Comparison of ENCODE assay signal across 9 cellular contexts in the genomic region with DNA sequence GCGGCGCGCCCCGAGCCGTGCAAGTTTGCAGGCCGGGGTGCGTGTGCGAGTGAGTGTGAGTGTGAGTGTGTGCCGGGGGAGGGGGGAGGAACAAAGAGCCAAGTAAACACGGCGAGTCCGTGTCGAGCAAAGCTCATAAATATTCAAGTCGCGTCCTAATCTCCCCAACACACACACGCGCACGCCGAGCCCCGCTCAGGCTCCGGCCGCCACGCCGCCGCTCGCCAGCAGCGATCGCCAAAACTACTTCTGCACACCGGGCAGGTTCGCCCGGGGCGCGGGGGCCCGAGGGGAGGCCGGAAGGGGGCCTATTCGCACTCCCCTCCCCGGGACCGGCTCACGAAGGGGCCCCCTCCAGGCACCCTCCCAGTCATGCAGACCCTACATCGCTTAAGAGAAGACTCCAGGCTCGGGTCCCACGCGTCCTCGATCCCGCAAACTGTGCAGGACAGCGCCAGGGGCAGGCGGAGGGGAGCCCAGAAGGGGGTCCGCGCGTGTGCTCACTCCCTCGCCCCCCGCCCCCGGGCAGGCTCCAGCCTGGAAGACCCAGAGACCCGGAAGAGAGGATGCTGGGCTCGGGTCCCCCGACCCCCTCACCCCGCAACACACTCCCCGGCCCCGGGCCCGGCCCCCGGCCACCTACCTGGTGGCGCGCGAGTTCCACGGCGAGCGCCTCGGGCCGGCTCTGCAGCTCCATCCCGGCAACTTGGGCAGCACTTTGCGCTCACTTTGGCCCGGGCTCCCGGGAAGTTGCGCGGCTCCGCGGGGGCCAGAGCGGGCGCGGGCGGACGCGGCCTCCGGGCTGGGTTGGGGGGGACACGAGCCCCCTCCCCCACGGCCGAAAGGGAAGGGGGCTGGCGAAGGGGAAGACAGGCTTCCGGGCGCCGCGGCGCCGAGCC. TPM values are rescaled to one million over a fixed set of nuclear protein-coding genes. Genes with fewer than 3 reads are reported as not detected.
DNase-seq lines count a peak whose midpoint lies in the region; ATAC-seq, FAIRE-seq and TF ChIP-seq lines count a peak whose summit lies in the region.
"Had no signal": no experiment of that assay in that cellular context is flagged by ENCODE, and none has a peak within 500 bp of the region (broad histone marks: within the 10 kb centered on the region; RNA-seq: fewer than 3 reads in every experiment).

No MANE protein-coding gene starts in this region.

- BruUV-seq in HepG2 (replicated peaks; lab: Mats Ljungman, UMichigan), result no TSS peak

- no peak for DNase-seq in activated naive CD8-positive, alpha-beta T cell treated with anti-CD3 and anti-CD28 coated beads, Interleukin-2, amount 50 U/mL, for 24 hours
- no peak for DNase-seq in astrocyte of the cerebellum (ENCODE audit: low read depth)
- DNase-seq in HepG2 (ENCODE audit: low spot score), result no peak
- DNase-seq in urothelium cell line (ENCODE audit: low spot score), result peak; percentile 37
- no peak for DNase-seq in immature natural killer cell
- no peak for DNase-seq in GF-D8 (lab: John Stamatoyannopoulos, UW)
- DNase-seq in glomerular visceral epithelial cell (ENCODE audit: extremely low spot score), result no peak

- H3K27me3 ChIP-seq in HepG2 (ENCODE audit: control insufficient read depth in 1 of 2, insufficient read depth in 2 of 2, low read length in 2 of 2), result peaks cover 6 to 58% of the 10 kb centered on the region in 2 experiments

- intact Hi-C loops in HepG2 (cut with micrococcal nuclease; ENCODE audit: unreplicated experiment), result no loop called here

- no peak for TF ChIP-seq RAD21 in HepG2 (CRISPR knock-in tag; IDR thresholded peaks at IDR 0.05)

- in situ Hi-C loops in astrocyte of the cerebellum (cut with HindIII; ENCODE audit: low sequenced_read_pairs) (no loop called here), HepG2 (cut with HindIII; ENCODE audit: extremely low pct_ligation_motif_present, low pct_unique_long_range_greater_than_20kb) (no loop called here)

- H3K27ac Mint-ChIP-seq in activated naive CD8-positive, alpha-beta T cell, result no peak overlapping the region
- no peak overlapping the region for H3K27ac Mint-ChIP-seq in activated naive CD8-positive, alpha-beta T cell treated with anti-CD3 and anti-CD28 coated beads, Interleukin-2, amount 50 U/mL, for 24 hours
- H3K27ac Mint-ChIP-seq in immature natural killer cell, result no peak overlapping the region

- no peak for ATAC-seq in activated naive CD8-positive, alpha-beta T cell treated with anti-CD3 and anti-CD28 coated beads, Interleukin-2, amount 50 U/mL, for 24 hours
- ATAC-seq in HepG2, result peak; percentile 32; the same call in 2 of the 3 replicates

- FAIRE-seq in HepG2 (lab: Jason Lieb, UNC) (no peak), urothelium cell line (lab: Jason Lieb, UNC) (no peak)

- H3K4me3 Mint-ChIP-seq in activated naive CD8-positive, alpha-beta T cell, result peak overlapping the region; percentile 59
- H3K4me3 Mint-ChIP-seq in activated naive CD8-positive, alpha-beta T cell treated with anti-CD3 and anti-CD28 coated beads, Interleukin-2, amount 50 U/mL, for 24 hours, result no peak overlapping the region
- H3K4me3 Mint-ChIP-seq in immature natural killer cell, result no peak overlapping the region

- H3K4me1 ChIP-seq in HepG2 (ENCODE audit: insufficient read depth, low read length), result no peaks in the 10 kb centered on the region

- peaks cover 47% of the 10 kb centered on the region for H3K27me3 Mint-ChIP-seq in activated naive CD8-positive, alpha-beta T cell
- H3K27me3 Mint-ChIP-seq in activated naive CD8-positive, alpha-beta T cell treated with anti-CD3 and anti-CD28 coated beads, Interleukin-2, amount 50 U/mL, for 24 hours, result peaks cover 66% of the 10 kb centered on the region
- peaks cover 16 to 29% (median 17%) of the 10 kb centered on the region in 3 donors for H3K27me3 Mint-ChIP-seq in immature natural killer cell (ENCODE audit: low read depth in 3 of 3)

- WGBS in HepG2 (ENCODE audit: low lambda C conversion rate), result 16% methylated on average over 21 of the region's 94 CpGs

- no peak overlapping the region for H3K4me2 ChIP-seq in HepG2 (ENCODE audit: low read depth, low read length)

- no peaks in the 10 kb centered on the region for H3K9me3 Mint-ChIP-seq in activated naive CD8-positive, alpha-beta T cell (ENCODE audit: low read depth)
- no peaks in the 10 kb centered on the region for H3K9me3 Mint-ChIP-seq in activated naive CD8-positive, alpha-beta T cell treated with anti-CD3 and anti-CD28 coated beads, Interleukin-2, amount 50 U/mL, for 24 hours
- peaks cover 0 to 3% (median 0%) of the 10 kb centered on the region in 6 donors for H3K9me3 Mint-ChIP-seq in immature natural killer cell

- CTCF ChIA-PET in HepG2 (lab: Yijun Ruan, JAX; ENCODE audit: low intra/inter-chr PET ratio, low total read pairs), result no interaction called here

- TF ChIP-seq CTCF in astrocyte of the cerebellum (IDR thresholded peaks at IDR 0.05; ENCODE audit: low read depth, low read length, missing control alignments) (no peak), HepG2 (CRISPR knock-in tag; IDR thresholded peaks at IDR 0.05) (no peak)

- POLR2A ChIA-PET in HepG2 (lab: Yijun Ruan, JAX), result no interaction called here

- H3K4me1 Mint-ChIP-seq in activated naive CD8-positive, alpha-beta T cell (ENCODE audit: low read depth), result peaks cover 15% of the 10 kb centered on the region
- H3K4me1 Mint-ChIP-seq in activated naive CD8-positive, alpha-beta T cell treated with anti-CD3 and anti-CD28 coated beads, Interleukin-2, amount 50 U/mL, for 24 hours, result peaks cover 12% of the 10 kb centered on the region
- H3K4me1 Mint-ChIP-seq in immature natural killer cell, result peaks cover 13 to 20% of the 10 kb centered on the region in 2 donors

- no peak overlapping the region for H3K27ac ChIP-seq in HepG2 (ENCODE audit: extremely low read length, insufficient read depth, low read length)

- no peak for TF ChIP-seq POLR2A in HepG2 (IDR thresholded peaks at IDR 0.05; ENCODE audit: insufficient read depth in 1 of 2, low read depth in 2 of 2, low read length in 2 of 2)

- no peak for TF ChIP-seq EP300 in HepG2 (IDR thresholded peaks at IDR 0.05; ENCODE audit: low read depth in 2 of 2, low read length in 2 of 2)
- no peak for TF ChIP-seq EP300 in HepG2 (CRISPR knock-in tag; IDR thresholded peaks at IDR 0.05; ENCODE audit: borderline replicate concordance)

- no peaks in the 10 kb centered on the region for H3K36me3 Mint-ChIP-seq in activated naive CD8-positive, alpha-beta T cell
- H3K36me3 Mint-ChIP-seq in activated naive CD8-positive, alpha-beta T cell treated with anti-CD3 and anti-CD28 coated beads, Interleukin-2, amount 50 U/mL, for 24 hours (ENCODE audit: low read depth), result no peaks in the 10 kb centered on the region
- peaks cover 0 to 4% (median 0%) of the 10 kb centered on the region in 3 donors for H3K36me3 Mint-ChIP-seq in immature natural killer cell

- H3K79me2 ChIP-seq in HepG2 (ENCODE audit: insufficient read depth, low read length), result no peaks in the 10 kb centered on the region

- H3K4me3 ChIP-seq in astrocyte of the cerebellum (ENCODE audit: low read depth, low read length) (peak overlapping the region; percentile 51), HepG2 (replicated peaks in 1 of 3; ENCODE audit: insufficient read depth in 1 of 3, low read depth in 2 of 3, low read length in 3 of 3) (no peak overlapping the region)
- H3K4me3 ChIP-seq: lung had no signal

- H2AFZ ChIP-seq in HepG2 (ENCODE audit: low read length), result no peak overlapping the region

- H3K9me3 ChIP-seq in HepG2 (ENCODE audit: low read length), result no peaks in the 10 kb centered on the region

- H3K9ac ChIP-seq in HepG2 (ENCODE audit: insufficient read depth, low read depth, low read length), result no peak overlapping the region

- H3K36me3 ChIP-seq in HepG2 (replicated peaks in 1 of 2; ENCODE audit: control insufficient read depth in 1 of 2, insufficient read depth in 2 of 2, low read length in 2 of 2), result no peaks in the 10 kb centered on the region

- H4K20me1 ChIP-seq in HepG2 (ENCODE audit: insufficient read depth, low read length), result no peaks in the 10 kb centered on the region

TF ChIP-seq in HepG2, 621 proteins besides CTCF, POLR2A, EP300 and RAD21 (continues in another document):
- TF ChIP-seq TCF12 (IDR thresholded peaks at IDR 0.05) (no peak), TCF12 (CRISPR knock-in tag; IDR thresholded peaks at IDR 0.05) (no peak)

RNA-seq across cellular contexts. Expression of a gene that starts 0.7 kb away (rescaled TPM):
- total RNA-seq in HepG2 (2016; rRNA removed; fragmentation: Illumina TruSeq; extraction: Trizol), result not detected in 2 replicates
- not detected in 2 replicates for total RNA-seq in HepG2 (2016; cell fraction: cytosol; rRNA removed; fragmentation: Illumina TruSeq; extraction: Trizol; ENCODE audit: low read depth)
- not detected in 2 replicates for total RNA-seq in HepG2 (2016; cell fraction: insoluble cytoplasmic fraction; rRNA removed; fragmentation: Illumina TruSeq; extraction: Trizol)
- total RNA-seq in HepG2 (2016; cell fraction: membrane; rRNA removed; fragmentation: Illumina TruSeq; extraction: Trizol), result not detected in 2 replicates
- total RNA-seq in HepG2 (2016; cell fraction: nucleus; rRNA removed; fragmentation: Illumina TruSeq; extraction: Trizol), result not detected in 2 replicates
- not detected in 2 replicates for polyA plus RNA-seq in HepG2 (2011; rRNA removed)
- polyA plus RNA-seq in HepG2 (2011; cell fraction: cytosol; rRNA removed), result not detected in 2 replicates
- not detected in 2 replicates for polyA plus RNA-seq in HepG2 (2011; cell fraction: nucleus; rRNA removed)
- not detected in 2 replicates for polyA plus RNA-seq in HepG2 (2012)
- not detected in 2 replicates for polyA plus RNA-seq in HepG2 (2016; cell fraction: cytosol; fragmentation: Illumina TruSeq; extraction: Trizol; ENCODE audit: low read depth)
- polyA plus RNA-seq in HepG2 (2016; cell fraction: insoluble cytoplasmic fraction; fragmentation: Illumina TruSeq; extraction: Trizol; ENCODE audit: low read depth), result not detected in 2 replicates
- polyA plus RNA-seq in HepG2 (2016; cell fraction: membrane; fragmentation: Illumina TruSeq; extraction: Trizol; ENCODE audit: low read depth), result not detected in 2 replicates
- not detected in 2 replicates for polyA plus RNA-seq in HepG2 (2016; cell fraction: nucleus; fragmentation: Illumina TruSeq; extraction: Trizol; ENCODE audit: insufficient read depth, low read depth)
- 0.05 TPM in 1 of 2 replicates, not detected in the other for polyA minus RNA-seq in HepG2 (2011; rRNA and poly(A)+ RNA removed; ENCODE audit: low replicate concordance)
- polyA minus RNA-seq in HepG2 (2011; cell fraction: cytosol; rRNA and poly(A)+ RNA removed), result not detected in 2 replicates
- not detected in 2 replicates for polyA minus RNA-seq in HepG2 (2011; cell fraction: nucleus; rRNA and poly(A)+ RNA removed)
- polyA plus RNA-seq in immature natural killer cell, result not detected
